33 cellular contexts compared by ENCODE assay signal in the genomic region with DNA sequence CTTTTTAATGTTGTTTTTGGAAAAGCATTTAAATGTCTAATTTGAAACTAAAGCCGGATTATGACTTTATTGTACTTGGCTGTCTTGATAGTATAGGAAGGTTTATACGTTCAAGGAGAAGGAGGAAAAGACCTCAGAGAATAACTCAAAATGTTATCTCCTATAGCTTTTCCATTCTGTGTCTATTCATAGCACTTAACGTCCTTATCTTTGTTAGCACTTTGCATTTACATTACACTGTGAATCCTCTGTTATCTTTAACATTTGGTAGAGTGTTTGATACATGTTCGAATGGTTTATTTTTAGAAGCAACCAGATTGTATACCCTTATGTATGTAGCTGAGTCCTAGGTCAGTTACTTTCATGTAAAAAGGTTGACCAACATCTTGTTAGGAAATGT. TPM values are rescaled to one million over a fixed set of nuclear protein-coding genes. Genes with fewer than 3 reads are reported as not detected.
"Had no signal": no experiment of that assay in that cellular context is flagged by ENCODE, and none has a peak within 500 bp of the region (broad histone marks: within the 10 kb centered on the region; RNA-seq: fewer than 3 reads in every experiment).

No MANE protein-coding gene starts in this region.

- DNase-seq: activated B cell treated with CpG ODN at 0.5 μM for 24 hours; activated CD4-positive, alpha-beta T cell treated with anti-CD3 and anti-CD28 coated beads for 48 hours; activated CD4-positive, alpha-beta T cell treated with anti-CD3 and anti-CD28 coated beads, Interleukin-2, amount 50 U/mL, for 1 hour; activated CD4-positive, alpha-beta T cell treated with anti-CD3 and anti-CD28 coated beads, Interleukin-2, amount 50 U/mL, for 48 hours; activated CD8-positive, alpha-beta memory T cell treated with anti-CD3 and anti-CD28 coated beads for 24 hours; activated CD8-positive, alpha-beta T cell treated with anti-CD3 and anti-CD28 coated beads for 36 hours; activated effector memory CD4-positive, alpha-beta T cell treated with Interleukin-2 at 50 U/mL for 16 hours; activated gamma-delta T cell treated with Interleukin-2 at 50 U/mL for 16 hours; activated naive CD4-positive, alpha-beta T cell treated with anti-CD3 and anti-CD28 coated beads, Interleukin-2, amount 50 U/mL, for 16 hours; activated naive CD4-positive, alpha-beta T cell treated with Interleukin-2 at 50 U/mL for 16 hours; activated T-cell treated with anti-CD3 and anti-CD28 coated beads, Interleukin-2, amount 50 U/mL, for 4 hours; amniotic stem cell; anterior cingulate cortex; brain microvascular endothelial cell; central memory CD4-positive, alpha-beta T cell; cerebellar nuclear complex; colonic mucosa; effector CD8-positive, alpha-beta T cell; foreskin fibroblast; gastrocnemius medialis; glutamatergic neuron; heart left ventricle; T-helper 1 cell; T-helper 17 cell; T1000; WERI-Rb-1 had no signal

- H3K9me3 ChIP-seq: colonic mucosa, gastrocnemius medialis, heart left ventricle had no signal

- H3K4me3 ChIP-seq: colonic mucosa, gastrocnemius medialis, heart left ventricle had no signal

- H3K27ac Mint-ChIP-seq: activated B cell treated with CpG ODN at 0.5 μM for 24 hours; activated CD8-positive, alpha-beta T cell treated with anti-CD3 and anti-CD28 coated beads for 36 hours; activated naive CD8-positive, alpha-beta T cell; activated T-helper 17 cell treated with anti-CD3 and anti-CD28 coated beads, Interleukin-2, amount 50 U/mL, for 72 hours; T-helper 17 cell; T-helper 2 cell treated with Interferon-gamma antibody and Interleukin-4, amounts not matched to agents 5 μg/mL and 100 μg/mL, for 36 hours had no signal

- ATAC-seq: activated CD4-positive, CD25-positive, alpha-beta regulatory T cell treated with anti-CD3 and anti-CD28 coated beads, Interleukin-2, amount 50 U/mL, for 24 hours; activated CD8-positive, alpha-beta T cell treated with anti-CD3 and anti-CD28 coated beads for 36 hours; activated T-cell treated with anti-CD3 and anti-CD28 coated beads, Interleukin-2, amount 50 U/mL, for 4 hours; activated T-helper 17 cell treated with anti-CD3 and anti-CD28 coated beads, Interleukin-2, amount 50 U/mL, for 72 hours; esophagus mucosa; gastrocnemius medialis; heart left ventricle; T-helper 17 cell had no signal

- H3K36me3 ChIP-seq: brain microvascular endothelial cell, colonic mucosa, gastrocnemius medialis, heart left ventricle, WERI-Rb-1 had no signal

- H3K9me3 Mint-ChIP-seq: activated B cell treated with CpG ODN at 0.5 μM for 24 hours; activated CD8-positive, alpha-beta T cell treated with anti-CD3 and anti-CD28 coated beads for 36 hours; activated T-cell treated with anti-CD3 and anti-CD28 coated beads, Interleukin-2, amount 50 U/mL, for 4 hours; activated T-helper 17 cell treated with anti-CD3 and anti-CD28 coated beads, Interleukin-2, amount 50 U/mL, for 72 hours had no signal

- H3K27ac ChIP-seq: brain microvascular endothelial cell, colonic mucosa, gastrocnemius medialis, heart left ventricle, WERI-Rb-1 had no signal

- FAIRE-seq: astrocyte, endometrium had no signal

- H3K4me3 Mint-ChIP-seq: activated B cell treated with CpG ODN at 0.5 μM for 24 hours; activated CD8-positive, alpha-beta T cell treated with anti-CD3 and anti-CD28 coated beads for 36 hours; activated naive CD8-positive, alpha-beta T cell; activated T-cell treated with anti-CD3 and anti-CD28 coated beads, Interleukin-2, amount 50 U/mL, for 4 hours; activated T-helper 17 cell treated with anti-CD3 and anti-CD28 coated beads, Interleukin-2, amount 50 U/mL, for 72 hours; T-helper 17 cell; T-helper 2 cell treated with Interferon-gamma antibody and Interleukin-4, amounts not matched to agents 5 μg/mL and 100 μg/mL, for 36 hours had no signal

- H3K27me3 ChIP-seq: brain microvascular endothelial cell, colonic mucosa, gastrocnemius medialis, heart left ventricle had no signal

- H3K27me3 Mint-ChIP-seq: activated CD8-positive, alpha-beta T cell treated with anti-CD3 and anti-CD28 coated beads for 36 hours; activated naive CD8-positive, alpha-beta T cell; activated T-helper 17 cell treated with anti-CD3 and anti-CD28 coated beads, Interleukin-2, amount 50 U/mL, for 72 hours; T-helper 17 cell had no signal

RNA-seq across cellular contexts. Expression of gene PODN, which starts 50.8 kb away (rescaled TPM):
- total RNA-seq: activated B cell treated with CpG ODN at 0.5 μM for 24 hours; activated CD8-positive, alpha-beta T cell treated with anti-CD3 and anti-CD28 coated beads for 36 hours; activated T-helper 17 cell treated with anti-CD3 and anti-CD28 coated beads, Interleukin-2, amount 50 U/mL, for 72 hours; T-helper 17 cell had no signal
